In the genomic region with DNA sequence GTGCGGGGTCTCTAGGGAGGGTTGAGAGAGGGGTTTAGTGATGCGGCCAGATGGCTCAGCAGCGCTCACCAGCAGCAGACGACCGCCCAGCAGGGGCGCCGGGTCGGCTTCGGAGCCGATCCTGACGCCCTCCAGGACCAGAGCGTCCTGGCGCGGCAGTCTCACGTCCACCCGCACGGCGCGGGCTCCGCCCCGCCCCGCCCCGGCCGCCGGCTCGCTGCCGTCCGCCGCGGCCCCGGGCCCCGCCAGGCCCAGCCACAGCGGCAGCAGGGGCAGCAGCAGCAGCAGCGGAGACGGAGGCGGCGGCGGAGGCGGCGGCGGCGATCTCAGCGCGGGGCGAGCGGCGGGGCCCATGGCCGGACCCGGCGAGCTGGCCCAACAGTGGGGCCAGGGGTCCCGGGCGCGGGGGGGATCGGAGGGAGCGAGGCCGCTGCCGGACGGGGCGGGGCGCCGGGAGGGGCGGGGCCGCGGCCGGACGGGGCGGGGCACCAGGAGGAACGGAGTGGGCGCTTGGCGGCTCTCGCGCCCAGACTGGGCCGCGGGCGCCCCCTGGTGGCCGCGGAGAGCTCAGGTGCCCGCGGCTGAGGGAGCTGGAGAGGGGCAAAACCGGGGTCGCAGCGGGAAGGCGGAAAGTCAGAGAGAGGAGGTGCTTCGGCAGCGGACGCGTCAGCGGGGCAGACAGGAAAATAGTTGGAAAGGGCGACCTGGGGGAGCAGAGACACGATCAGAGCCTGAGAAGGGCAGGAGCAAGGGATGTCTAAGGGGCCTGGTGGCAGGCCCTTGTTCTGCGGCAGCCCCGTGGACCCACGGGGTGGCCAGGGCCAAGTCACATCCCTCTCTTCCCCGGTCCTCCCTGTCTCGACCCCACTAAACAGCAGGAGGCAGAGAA, we compare ENCODE assay signal across 8 cellular contexts. TPM values are rescaled to one million over a fixed set of nuclear protein-coding genes. Genes with fewer than 3 reads are reported as not detected.
DNase-seq lines count a peak whose midpoint lies in the region; ATAC-seq, FAIRE-seq and TF ChIP-seq lines count a peak whose summit lies in the region.

A gene (minus strand): TSS at position 452 of the 889 bp plus-strand sequence. CDS start 98 bp downstream, at position 354.

- peak; percentile 54 to 88 (median 69) for TF ChIP-seq CTCF in keratinocyte (optimal IDR thresholded peaks at IDR 0.05 in 1 of 3, IDR thresholded peaks at IDR 0.05 in 1 of 3, conservative IDR thresholded peaks at IDR 0.05 in 1 of 3; ENCODE audit: extremely low read depth in 1 of 3, insufficient read depth in 2 of 3, low read length in 3 of 3)

- H3K4me1 ChIP-seq in keratinocyte (ENCODE audit: control insufficient read depth, extremely low read depth, insufficient read depth, low read length) = peaks cover 8% of the 10 kb centered on the region

- H3K9ac ChIP-seq in keratinocyte (ENCODE audit: control insufficient read depth, extremely low read depth, insufficient read depth, low read length) = peak within 1 kb of the TSS; percentile 66

- H3K27me3 ChIP-seq in keratinocyte (ENCODE audit: control insufficient read depth, extremely low read depth, insufficient read depth, low read length) = no peaks in the 10 kb centered on the region

- peak within 1 kb of the TSS; percentile 76 for H3K4me2 ChIP-seq in keratinocyte (ENCODE audit: control insufficient read depth, extremely low read depth, insufficient read depth, low read depth, low read length)

- H3K9me3 ChIP-seq in keratinocyte (ENCODE audit: control insufficient read depth, low read depth, low read length) = no peaks in the 10 kb centered on the region

- H3K9me3 Mint-ChIP-seq in central memory CD8-positive, alpha-beta T cell = no peaks in the 10 kb centered on the region

- peaks cover 22% of the 10 kb centered on the region for H3K4me1 Mint-ChIP-seq in central memory CD8-positive, alpha-beta T cell

- H3K4me3 Mint-ChIP-seq in central memory CD8-positive, alpha-beta T cell = peak within 1 kb of the TSS; percentile 73

- H2AFZ ChIP-seq in keratinocyte (ENCODE audit: control insufficient read depth, low read length) = peak within 1 kb of the TSS; percentile 82

- peak; percentile 63 for ATAC-seq in HG02884 (IDR thresholded peaks at IDR 0.05; ENCODE audit: unreplicated experiment)
- ATAC-seq in activated CD4-positive, CD25-positive, alpha-beta regulatory T cell treated with anti-CD3 and anti-CD28 coated beads, Interleukin-2, amount 50 U/mL, for 24 hours = peak; percentile 79 to 89
- ATAC-seq in central memory CD8-positive, alpha-beta T cell (replicated peaks; ENCODE audit: extremely low read depth, poor library complexity, severe bottlenecking) = peak; percentile 75

- no peak for FAIRE-seq in keratinocyte (lab: Jason Lieb, UNC)

- H3K27me3 Mint-ChIP-seq in central memory CD8-positive, alpha-beta T cell = no peaks in the 10 kb centered on the region

- H3K27ac ChIP-seq in keratinocyte (ENCODE audit: control insufficient read depth, insufficient read depth, low read length) = peak within 1 kb of the TSS; percentile 4

- H4K20me1 ChIP-seq in keratinocyte (ENCODE audit: control insufficient read depth, extremely low read depth, insufficient read depth, low read length) = no peaks in the 10 kb centered on the region

- peak within 1 kb of the TSS; percentile 41 for H3K27ac Mint-ChIP-seq in central memory CD8-positive, alpha-beta T cell (ENCODE audit: low read depth)

- peaks cover 6% of the 10 kb centered on the region for H3K36me3 Mint-ChIP-seq in central memory CD8-positive, alpha-beta T cell (ENCODE audit: insufficient read depth)

- dilution Hi-C loops in keratinocyte (cut with MboI; ENCODE audit: extremely low pct_ligation_motif_present, low sequenced_read_pairs) = no loop called here

- peak within 1 kb of the TSS; percentile 58 to 72 (median 62) for H3K4me3 ChIP-seq in keratinocyte (ENCODE audit: control insufficient read depth in 2 of 3, extremely low read depth in 1 of 3, insufficient read depth in 2 of 3, low read depth in 1 of 3, low read length in 3 of 3)

- no peaks in the 10 kb centered on the region for H3K9me1 ChIP-seq in keratinocyte (ENCODE audit: control insufficient read depth, extremely low read depth, insufficient read depth, low read length)

- H3K79me2 ChIP-seq in keratinocyte (ENCODE audit: control insufficient read depth, insufficient read depth, low read length) = no peaks in the 10 kb centered on the region

- DNase-seq in DMS53 (lab: John Stamatoyannopoulos, UW) (peak; percentile 68), DMS53 treated with DMSO at 0.1 percent for 48 hours (lab: John Stamatoyannopoulos, UW; ENCODE audit: unreplicated experiment) (no peak), NCI-H2171 (lab: John Stamatoyannopoulos, UW) (peak; percentile 70), keratinocyte (ENCODE audit: low read depth, low spot score) (no peak)
- peak; percentile 61 to 65 for DNase-seq in central memory CD8-positive, alpha-beta T cell (ENCODE audit: low spot score in 2 of 2)
- peak; percentile 73 to 75 for DNase-seq in stimulated activated CD4-positive, alpha-beta T cell treated with anti-CD3 and anti-CD28 coated beads, Interleukin-15, amount 100 ng/mL, for 1 hour (ENCODE audit: low read depth in 1 of 2, low spot score in 1 of 2)

- H3K36me3 ChIP-seq in keratinocyte (ENCODE audit: control insufficient read depth in 2 of 2, extremely low read depth in 1 of 2, insufficient read depth in 2 of 2, low read length in 2 of 2) = peaks cover 0 to 10% of the 10 kb centered on the region in 2 experiments

RNA-seq across cellular contexts. Expression of the gene that starts here (rescaled TPM):
- 5.1 to 17.0 TPM (median 8.3 TPM) in 3 replicates for polyA plus RNA-seq in keratinocyte
- 2.7 TPM for polyA plus RNA-seq in keratinocyte (2011; ENCODE audit: low read depth)
- 3.8 and 6.9 TPM in 2 replicates for polyA plus RNA-seq in keratinocyte (2011; cell fraction: cytosol; rRNA removed)
- 26.7 and 36.1 TPM in 2 replicates for polyA plus RNA-seq in keratinocyte (2011; cell fraction: nucleus; rRNA removed)
- polyA plus RNA-seq in keratinocyte (2012; ENCODE audit: low replicate concordance) = 5.4 and 8.1 TPM in 2 replicates
- polyA minus RNA-seq in keratinocyte = 11.9 to 13.2 TPM (median 13.0 TPM) in 3 replicates
- 15.9 TPM for polyA minus RNA-seq in keratinocyte (2011; cell fraction: cytosol; rRNA and poly(A)+ RNA removed)
- polyA minus RNA-seq in keratinocyte (2011; cell fraction: nucleus; rRNA and poly(A)+ RNA removed) = 10.3 and 12.4 TPM in 2 replicates

Comparison
In these comparisons a context has a peak if more than half of its experiments do, and no peak if none do; other contexts are left out.
1. DNase-seq: peak in DMS53 (single experiment), NCI-H2171 (single experiment), central memory CD8-positive, alpha-beta T cell (2 of 2) and stimulated activated CD4-positive, alpha-beta T cell treated with anti-CD3 and anti-CD28 coated beads, Interleukin-15, amount 100 ng/mL, for 1 hour (2 of 2); none in DMS53 treated with DMSO at 0.1 percent for 48 hours (single experiment) and keratinocyte (single experiment).
2. Peak in every context shown above with its lines, with median percentiles within 50 percentile points of each other: ATAC-seq.